ENCODE assay signal across 8 cellular contexts in the genomic region with DNA sequence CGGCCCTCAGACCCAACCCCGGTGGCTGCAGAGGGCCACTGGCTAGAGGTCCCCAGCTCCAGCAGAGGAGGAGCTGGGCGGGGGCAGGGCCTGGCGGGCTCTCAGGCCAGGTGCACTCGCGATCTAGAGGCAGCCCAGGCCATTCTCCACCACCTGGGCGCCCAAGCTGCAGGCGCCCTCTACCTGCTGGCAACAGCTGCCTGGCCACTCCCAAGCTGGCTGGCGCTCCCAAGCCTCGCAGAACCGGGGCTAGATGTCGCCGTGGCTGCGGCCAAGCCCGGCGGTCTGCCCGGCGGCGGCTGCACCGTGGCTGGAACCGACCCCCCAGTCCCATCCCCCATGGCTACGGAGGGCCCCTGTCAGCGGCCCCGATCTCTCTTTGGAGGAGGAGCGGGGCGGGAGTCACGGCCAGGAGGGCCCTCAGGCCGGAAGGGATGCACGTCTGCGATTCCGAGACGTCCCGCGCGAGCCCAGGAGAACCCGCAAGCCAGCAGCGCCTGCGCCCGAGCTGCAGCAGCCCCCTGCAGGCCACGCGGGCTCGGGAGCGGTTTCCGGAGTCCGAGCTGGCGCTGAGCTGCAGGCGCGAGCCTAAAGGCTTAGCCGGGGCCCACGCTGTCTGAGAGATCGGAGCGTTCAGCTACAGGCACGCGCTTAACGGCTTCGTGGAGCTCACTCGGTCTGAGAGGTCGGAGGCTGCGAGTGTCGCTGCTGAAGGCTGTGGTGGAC. TPM values are rescaled to one million over a fixed set of nuclear protein-coding genes. Genes with fewer than 3 reads are reported as not detected.
DNase-seq lines count a peak whose midpoint lies in the region; ATAC-seq and TF ChIP-seq lines count a peak whose summit lies in the region.

No MANE protein-coding gene starts in this region.

- H3K36me3 Mint-ChIP-seq in CD8-positive, alpha-beta memory T cell = no peaks in the 10 kb centered on the region
- H3K36me3 Mint-ChIP-seq in activated naive CD4-positive, alpha-beta T cell treated with anti-CD3 and anti-CD28 coated beads, Interleukin-2, amount 10 ng/mL, durations not matched to agents 7 days and 5 days = no peaks in the 10 kb centered on the region

- H3K27ac Mint-ChIP-seq in CD8-positive, alpha-beta memory T cell = peak overlapping the region in 2 of 8 donors; percentile 54 to 72
- H3K27ac Mint-ChIP-seq in activated naive CD4-positive, alpha-beta T cell treated with anti-CD3 and anti-CD28 coated beads, Interleukin-2, amount 10 ng/mL, durations not matched to agents 7 days and 5 days = no peak overlapping the region

- POLR2A ChIA-PET in CD8-positive, alpha-beta memory T cell (lab: Charles Lee) = no interaction called here

- no peak overlapping the region for H3K27ac ChIP-seq in CD8-positive, alpha-beta memory T cell (ENCODE audit: low read depth, low read length)
- H3K27ac ChIP-seq in ovary = no peak overlapping the region

- WGBS in ovary, 3 donors = 1 to 3% (median 1%) methylated on average over 15 to 60 of the region's 60 CpGs

- intact Hi-C loops in ovary (cut with DNase I) = no loop called here

- CTCF ChIA-PET in CD8-positive, alpha-beta memory T cell (lab: Charles Lee) = interaction anchor here (1.0 to 1.6 kb wide), 5 partner anchors 10 to 148 kb away, joined by 3 to 4 read pairs (median 3); no protein-coding TSS in a partner anchor
- CTCF ChIA-PET in activated naive CD4-positive, alpha-beta T cell treated with anti-CD3 and anti-CD28 coated beads, Interleukin-2, amount 10 ng/mL, durations not matched to agents 7 days and 5 days (lab: Charles Lee) = interaction anchor here (2.0 kb wide), 1 partner anchor 17 kb away, joined by 6 read pairs; no protein-coding TSS in a partner anchor

- peaks cover 24% of the 10 kb centered on the region for H3K4me1 ChIP-seq in CD8-positive, alpha-beta memory T cell (ENCODE audit: insufficient read depth, low read length)
- peaks cover 9% of the 10 kb centered on the region for H3K4me1 ChIP-seq in ovary (ENCODE audit: insufficient read depth)

- no peak for TF ChIP-seq EP300 in ovary (IDR thresholded peaks at IDR 0.05)

- H3K27me3 Mint-ChIP-seq in CD8-positive, alpha-beta memory T cell = peaks cover 45 to 61% of the 10 kb centered on the region in 2 donors
- peaks cover 62% of the 10 kb centered on the region for H3K27me3 Mint-ChIP-seq in activated naive CD4-positive, alpha-beta T cell treated with anti-CD3 and anti-CD28 coated beads, Interleukin-2, amount 10 ng/mL, durations not matched to agents 7 days and 5 days

- peak in 1 of 3 donors; percentile 21 for TF ChIP-seq CTCF in ovary (IDR thresholded peaks at IDR 0.05)

- peak overlapping the region; percentile 34 to 91 (median 85) for H3K4me3 Mint-ChIP-seq in CD8-positive, alpha-beta memory T cell
- H3K4me3 Mint-ChIP-seq in activated naive CD4-positive, alpha-beta T cell treated with anti-CD3 and anti-CD28 coated beads, Interleukin-2, amount 10 ng/mL, durations not matched to agents 7 days and 5 days = peak overlapping the region; percentile 67

- peaks cover 0 to 2% (median 0%) of the 10 kb centered on the region in 5 donors for H3K9me3 Mint-ChIP-seq in CD8-positive, alpha-beta memory T cell
- no peaks in the 10 kb centered on the region for H3K9me3 Mint-ChIP-seq in activated naive CD4-positive, alpha-beta T cell treated with anti-CD3 and anti-CD28 coated beads, Interleukin-2, amount 10 ng/mL, durations not matched to agents 7 days and 5 days

- peaks cover 55% of the 10 kb centered on the region for H3K27me3 ChIP-seq in CD8-positive, alpha-beta memory T cell (ENCODE audit: insufficient read depth, low read length, poor library complexity, severe bottlenecking)
- H3K27me3 ChIP-seq in ovary = peaks cover 4% of the 10 kb centered on the region

- TF ChIP-seq POLR2A in ovary (IDR thresholded peaks at IDR 0.05) = no peak

- peaks cover 13 to 24% (median 17%) of the 10 kb centered on the region in 3 donors for H3K4me1 Mint-ChIP-seq in CD8-positive, alpha-beta memory T cell
- H3K4me1 Mint-ChIP-seq in activated naive CD4-positive, alpha-beta T cell treated with anti-CD3 and anti-CD28 coated beads, Interleukin-2, amount 10 ng/mL, durations not matched to agents 7 days and 5 days = peaks cover 19% of the 10 kb centered on the region

- peak overlapping the region; percentile 29 for H3K4me3 ChIP-seq in CD8-positive, alpha-beta memory T cell (ENCODE audit: low read length)
- H3K4me3 ChIP-seq in ovary = no peak overlapping the region

- H3K36me3 ChIP-seq in CD8-positive, alpha-beta memory T cell (ENCODE audit: insufficient read depth, low read length) = no peaks in the 10 kb centered on the region
- H3K36me3 ChIP-seq in ovary = no peaks in the 10 kb centered on the region

- no peaks in the 10 kb centered on the region for H3K9me3 ChIP-seq in CD8-positive, alpha-beta memory T cell (ENCODE audit: low read length)
- H3K9me3 ChIP-seq in ovary = no peaks in the 10 kb centered on the region

- ATAC-seq in HG02642 (IDR thresholded peaks at IDR 0.05; ENCODE audit: poor library complexity, unreplicated experiment) (peak; percentile 48), GM19463 (IDR thresholded peaks at IDR 0.05; ENCODE audit: unreplicated experiment) (no peak), HG02840 (IDR thresholded peaks at IDR 0.05; ENCODE audit: low FRiP score, unreplicated experiment) (no peak)

- peak; percentile 21 to 65 (median 38) for DNase-seq in CD8-positive, alpha-beta memory T cell
- peak; percentile 9 for DNase-seq in OCI-M1 (lab: John Stamatoyannopoulos, UW)
- peak; percentile 78 for DNase-seq in activated naive CD4-positive, alpha-beta T cell treated with anti-CD3 and anti-CD28 coated beads, Interleukin-2, amount 10 ng/mL, durations not matched to agents 7 days and 5 days
- peak; percentile 49 for DNase-seq in germinal center (ENCODE audit: low spot score)
- peak; percentile 60 to 83 (median 67) for DNase-seq in ovary

RNA-seq across cellular contexts. Expression of a gene that starts 44.3 kb away (rescaled TPM):
- 10 to 100 TPM; 26.7 to 27.1 TPM for total RNA-seq in CD8-positive, alpha-beta memory T cell
- 18.6 TPM for polyA plus RNA-seq in CD8-positive, alpha-beta memory T cell
- total RNA-seq in ovary = 10 to 100 TPM; 16.8 to 28.7 (median 20.9) TPM
- polyA plus RNA-seq in ovary = 10 to 100 TPM; 13.9 to 18.6 TPM

Comparison
In these comparisons a context has a peak if more than half of its experiments do, and no peak if none do; other contexts are left out.
1. DNase-seq: peak in every context shown above with its lines; median percentile 78 in activated naive CD4-positive, alpha-beta T cell treated with anti-CD3 and anti-CD28 coated beads, Interleukin-2, amount 10 ng/mL, durations not matched to agents 7 days and 5 days; 67 in ovary; 49 in germinal center; 38 in CD8-positive, alpha-beta memory T cell; 9 in OCI-M1.